In the genomic region with DNA sequence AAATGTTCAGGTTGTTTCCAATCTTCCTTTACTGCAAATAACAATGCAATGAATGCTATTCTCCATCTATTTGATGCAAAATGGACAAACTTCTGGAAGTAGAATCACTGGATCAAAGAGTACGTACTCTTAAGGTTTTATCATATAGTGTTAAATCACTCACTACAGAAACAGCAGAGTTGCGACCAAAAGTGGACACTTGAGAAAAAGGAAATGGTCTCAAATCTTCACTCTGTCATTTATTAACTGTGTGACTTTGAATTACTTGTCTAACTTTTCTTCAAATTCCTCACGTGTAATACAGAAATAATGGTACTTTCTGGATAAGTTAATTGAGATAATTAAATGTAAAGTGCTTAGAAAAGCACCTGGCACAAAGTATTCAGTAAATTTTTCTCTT, we compare ENCODE assay signal across 19 cellular contexts.
DNase-seq lines count a peak whose midpoint lies in the region; ATAC-seq, FAIRE-seq and TF ChIP-seq lines count a peak whose summit lies in the region.
"Had no signal": no experiment of that assay in that cellular context is flagged by ENCODE, and none has a peak within 500 bp of the region (broad histone marks: within the 10 kb centered on the region; RNA-seq: fewer than 3 reads in every experiment).

No MANE protein-coding gene starts in this region.

- 49 to 57% methylated on average over 3 of the region's 3 CpGs for WGBS in testis, 2 donors

- H3K4me3 ChIP-seq in WERI-Rb-1 (ENCODE audit: low read depth, low read length) (no peak overlapping the region), testis (no peak overlapping the region)
- H3K4me3 ChIP-seq: BLaER1 treated with 17β-estradiol and CSF1 and Interleukin-3, amounts not matched to agents 10 nM and 100 nM had no signal

- no peaks in the 10 kb centered on the region for H3K4me1 ChIP-seq in testis

- intact Hi-C loops in testis (cut with DNase I; ENCODE audit: low total_unique reads) = no loop called here

- no peaks in the 10 kb centered on the region for H3K36me3 ChIP-seq in WERI-Rb-1
- no peaks in the 10 kb centered on the region for H3K36me3 ChIP-seq in testis (ENCODE audit: low read depth, missing control alignments)
- H3K36me3 ChIP-seq: BLaER1 treated with 17β-estradiol and CSF1 and Interleukin-3, amounts not matched to agents 10 nM and 100 nM had no signal

- H3K9me3 ChIP-seq in WERI-Rb-1 (ENCODE audit: severe bottlenecking) (no peaks in the 10 kb centered on the region), testis (no peaks in the 10 kb centered on the region)
- H3K9me3 ChIP-seq: BLaER1 treated with 17β-estradiol and CSF1 and Interleukin-3, amounts not matched to agents 10 nM and 100 nM had no signal

- DNase-seq in WERI-Rb-1 (no peak), testis (no peak)
- DNase-seq: CD8-positive, alpha-beta memory T cell; DMS79 treated with DMSO at 0.1 percent for 48 hours; MV-4-11; NCI-H1694 treated with DMSO at 0.1 percent for 48 hours; NCI-H2107; NCI-H524; SHP77; T-cell had no signal

- TF ChIP-seq POLR2A in testis (IDR thresholded peaks at IDR 0.05) = no peak

- FAIRE-seq in islet of Langerhans (lab: Jason Lieb, UNC) = peak; percentile 66
- FAIRE-seq: H54 had no signal

- TF ChIP-seq CTCF in WERI-Rb-1 (IDR thresholded peaks at IDR 0.05; ENCODE audit: low read depth, low read length) (no peak), testis (IDR thresholded peaks at IDR 0.05) (no peak)

- peak; percentile 53 for ATAC-seq in GM18909 (IDR thresholded peaks at IDR 0.05; ENCODE audit: poor library complexity, unreplicated experiment)
- peak; percentile 41 for ATAC-seq in GM21381 (IDR thresholded peaks at IDR 0.05; ENCODE audit: unreplicated experiment)
- ATAC-seq in HG03066 (IDR thresholded peaks at IDR 0.05; ENCODE audit: low read depth, unreplicated experiment) = peak; percentile 45
- ATAC-seq in GM18498 (IDR thresholded peaks at IDR 0.05; ENCODE audit: unreplicated experiment) = no peak
- ATAC-seq: SK-N-SH treated with all-trans-retinoic acid at 6 μM for 48 hours, T-cell had no signal

- H3K27me3 ChIP-seq in WERI-Rb-1 (ENCODE audit: insufficient read depth, low read depth, severe bottlenecking) = no peaks in the 10 kb centered on the region
- no peaks in the 10 kb centered on the region for H3K27me3 ChIP-seq in testis
- H3K27me3 ChIP-seq: BLaER1 treated with 17β-estradiol and CSF1 and Interleukin-3, amounts not matched to agents 10 nM and 100 nM had no signal

- H3K27ac ChIP-seq in WERI-Rb-1 = no peak overlapping the region
- no peak overlapping the region for H3K27ac ChIP-seq in testis
- H3K27ac ChIP-seq: BLaER1 treated with 17β-estradiol and CSF1 and Interleukin-3, amounts not matched to agents 10 nM and 100 nM; KMS-11 had no signal
